8 cellular contexts compared by ENCODE assay signal in the genomic region with DNA sequence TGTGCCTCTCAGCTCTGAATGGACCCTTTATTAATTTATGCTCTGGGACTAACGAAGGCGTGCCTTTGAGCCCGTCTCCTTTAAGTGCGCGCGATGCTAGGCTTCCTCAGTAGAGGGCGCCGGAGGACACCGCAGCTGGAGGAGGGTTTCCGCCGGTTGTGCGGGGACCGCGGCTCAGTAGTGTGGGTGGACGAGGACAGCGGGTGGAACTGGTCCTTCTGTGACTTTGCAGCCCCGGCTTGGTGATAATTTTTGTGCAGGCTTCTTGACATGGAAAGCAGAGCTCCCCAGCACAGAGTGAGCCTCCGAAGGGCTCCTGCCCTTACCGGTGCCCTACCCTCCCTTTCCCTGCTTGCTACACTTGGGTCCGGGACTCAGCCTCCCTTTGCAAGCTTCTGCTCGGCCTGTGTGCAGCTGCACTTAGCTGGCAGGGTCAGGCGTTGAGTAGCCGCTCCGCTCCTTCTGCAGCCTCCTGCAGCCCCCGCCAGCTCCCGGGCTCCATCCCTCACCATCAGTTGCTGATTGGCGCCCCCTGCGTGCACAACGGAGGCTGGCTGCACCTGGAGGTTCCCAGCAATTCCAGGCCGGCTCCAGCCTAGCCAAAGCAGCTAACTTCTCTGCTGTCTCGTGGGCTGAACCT. TPM values are rescaled to one million over a fixed set of nuclear protein-coding genes. Genes with fewer than 3 reads are reported as not detected.
DNase-seq lines count a peak whose midpoint lies in the region; ATAC-seq and TF ChIP-seq lines count a peak whose summit lies in the region.

No MANE protein-coding gene starts in this region.

- peak; percentile 91 for TF ChIP-seq CTCF in Panc1 (IDR thresholded peaks at IDR 0.05)

- POLR2A ChIA-PET in Panc1 (lab: Charles Lee): no interaction called here
- POLR2A ChIA-PET in naive thymus-derived CD4-positive, alpha-beta T cell (lab: Charles Lee): interaction anchor here (0.8 to 1.7 kb wide), 2 partner anchors 26 to 1349 kb away, joined by 4 to 6 read pairs; a partner anchor contains a TSS

- H3K36me3 Mint-ChIP-seq in activated T-helper 17 cell treated with anti-CD3 and anti-CD28 coated beads, Interleukin-2, amount 50 U/mL, for 72 hours (ENCODE audit: low read depth): no peaks in the 10 kb centered on the region
- H3K36me3 Mint-ChIP-seq in naive thymus-derived CD4-positive, alpha-beta T cell: no peaks in the 10 kb centered on the region
- no peaks in the 10 kb centered on the region for H3K36me3 Mint-ChIP-seq in stimulated activated memory B cell treated with anti-CD40 and anti-IgM and Interleukin-4, amounts not matched to agents 10 μg/mL and 1 μg/mL and 100 μg/mL, for 72 hours

- H3K36me3 ChIP-seq in HUES64 (ENCODE audit: insufficient read depth, low read length) (no peaks in the 10 kb centered on the region), Panc1 (ENCODE audit: control insufficient read depth, insufficient read depth, low read length) (no peaks in the 10 kb centered on the region)
- H3K36me3 ChIP-seq in naive thymus-derived CD4-positive, alpha-beta T cell (ENCODE audit: control insufficient read depth in 2 of 3, insufficient read depth in 3 of 3, low read length in 3 of 3): no peaks in the 10 kb centered on the region

- peak; percentile 20 for DNase-seq in DMS153 (lab: John Stamatoyannopoulos, UW)
- peak; percentile 41 for DNase-seq in Panc1 (ENCODE audit: low read depth, low spot score)
- peak; percentile 72 for DNase-seq in fibroblast of peridontal ligament (ENCODE audit: extremely low read depth)
- DNase-seq in naive thymus-derived CD4-positive, alpha-beta T cell: peak; percentile 46 to 84 (median 69)

- ATAC-seq in GM21526 (IDR thresholded peaks at IDR 0.05; ENCODE audit: low FRiP score, unreplicated experiment): peak; percentile 88
- ATAC-seq in Panc1: peak; percentile 94
- peak; percentile 90 for ATAC-seq in activated T-helper 17 cell treated with anti-CD3 and anti-CD28 coated beads, Interleukin-2, amount 50 U/mL, for 72 hours (replicated peaks)
- peak; percentile 97 for ATAC-seq in naive thymus-derived CD4-positive, alpha-beta T cell
- ATAC-seq in stimulated activated memory B cell treated with anti-CD40 and anti-IgM and Interleukin-4, amounts not matched to agents 10 μg/mL and 1 μg/mL and 100 μg/mL, for 72 hours: peak; percentile 92

- no peak overlapping the region for H3K27ac Mint-ChIP-seq in activated T-helper 17 cell treated with anti-CD3 and anti-CD28 coated beads, Interleukin-2, amount 50 U/mL, for 72 hours
- H3K27ac Mint-ChIP-seq in naive thymus-derived CD4-positive, alpha-beta T cell: peak overlapping the region in 5 of 9 donors; percentile 25 to 70 (median 30)
- no peak overlapping the region for H3K27ac Mint-ChIP-seq in stimulated activated memory B cell treated with anti-CD40 and anti-IgM and Interleukin-4, amounts not matched to agents 10 μg/mL and 1 μg/mL and 100 μg/mL, for 72 hours

- H3K27ac ChIP-seq in HUES64 (ENCODE audit: low read depth, low read length) (no peak overlapping the region), Panc1 (ENCODE audit: low read length) (no peak overlapping the region)
- no peak overlapping the region for H3K27ac ChIP-seq in naive thymus-derived CD4-positive, alpha-beta T cell (ENCODE audit: low read depth, low read length)

- in situ Hi-C loops in Panc1 (cut with HindIII; ENCODE audit: low pct_unique_long_range_greater_than_20kb, low sequenced_read_pairs): no loop called here

- H3K9me3 ChIP-seq in HUES64 (ENCODE audit: insufficient read depth, low read depth, low read length) (no peaks in the 10 kb centered on the region), Panc1 (ENCODE audit: control insufficient read depth, insufficient read depth, low read depth, low read length) (no peaks in the 10 kb centered on the region)
- H3K9me3 ChIP-seq in naive thymus-derived CD4-positive, alpha-beta T cell (ENCODE audit: control insufficient read depth in 2 of 3, low read length in 3 of 3): no peaks in the 10 kb centered on the region

- intact Hi-C loops in Panc1 (cut with micrococcal nuclease; ENCODE audit: unreplicated experiment): loop anchor here (10.0 kb wide), 1 partner anchor 141 kb away; no protein-coding TSS in a partner anchor
- intact Hi-C loops in naive thymus-derived CD4-positive, alpha-beta T cell (cut with micrococcal nuclease): loop anchor here (1.0 to 10.0 kb wide), 11 partner anchors 27 to 1803 kb away; a partner anchor contains a TSS

- CTCF ChIA-PET in Panc1 (lab: Charles Lee): no interaction called here
- CTCF ChIA-PET in naive thymus-derived CD4-positive, alpha-beta T cell (lab: Charles Lee): interaction anchor here (0.5 to 2.6 kb wide), 6 partner anchors 11 to 1989 kb away, joined by 3 to 16 read pairs (median 4); a partner anchor contains a TSS

- H3K4me1 ChIP-seq in HUES64 (ENCODE audit: insufficient read depth, low read length): peaks cover 11% of the 10 kb centered on the region
- H3K4me1 ChIP-seq in Panc1 (ENCODE audit: control insufficient read depth, insufficient read depth, low read length): no peaks in the 10 kb centered on the region
- no peaks in the 10 kb centered on the region for H3K4me1 ChIP-seq in naive thymus-derived CD4-positive, alpha-beta T cell (ENCODE audit: control insufficient read depth in 2 of 2, insufficient read depth in 2 of 2, low read length in 2 of 2)

- H3K4me3 ChIP-seq in HUES64 (ENCODE audit: low read length): peak overlapping the region; percentile 69
- H3K4me3 ChIP-seq in Panc1 (ENCODE audit: low read depth in 2 of 2, low read length in 2 of 2): peak overlapping the region; percentile 36 to 64
- peak overlapping the region; percentile 77 for H3K4me3 ChIP-seq in naive thymus-derived CD4-positive, alpha-beta T cell (ENCODE audit: low read length)

- no TSS peak for BruUV-seq in Panc1 (replicated peaks; lab: Mats Ljungman, UMichigan)

- 24% methylated on average over 31 of the region's 31 CpGs for WGBS in HUES64

- H3K9ac ChIP-seq in HUES64 (ENCODE audit: low read depth, low read length): no peak overlapping the region

- H3K27me3 ChIP-seq in HUES64 (ENCODE audit: insufficient read depth, low read length) (no peaks in the 10 kb centered on the region), Panc1 (ENCODE audit: control insufficient read depth, insufficient read depth, low read length) (no peaks in the 10 kb centered on the region; the same call in 1 of the 2 replicates)
- H3K27me3 ChIP-seq in naive thymus-derived CD4-positive, alpha-beta T cell (ENCODE audit: control insufficient read depth in 2 of 2, insufficient read depth in 2 of 2, low read length in 2 of 2): no peaks in the 10 kb centered on the region

- peak overlapping the region; percentile 68 for H3K4me3 Mint-ChIP-seq in activated T-helper 17 cell treated with anti-CD3 and anti-CD28 coated beads, Interleukin-2, amount 50 U/mL, for 72 hours
- H3K4me3 Mint-ChIP-seq in naive thymus-derived CD4-positive, alpha-beta T cell: peak overlapping the region; percentile 77 to 93 (median 90)
- H3K4me3 Mint-ChIP-seq in stimulated activated memory B cell treated with anti-CD40 and anti-IgM and Interleukin-4, amounts not matched to agents 10 μg/mL and 1 μg/mL and 100 μg/mL, for 72 hours: peak overlapping the region; percentile 86

- H3K4me1 Mint-ChIP-seq in activated T-helper 17 cell treated with anti-CD3 and anti-CD28 coated beads, Interleukin-2, amount 50 U/mL, for 72 hours: peaks cover 6% of the 10 kb centered on the region
- peaks cover 12 to 22% (median 16%) of the 10 kb centered on the region in 7 donors for H3K4me1 Mint-ChIP-seq in naive thymus-derived CD4-positive, alpha-beta T cell
- H3K4me1 Mint-ChIP-seq in stimulated activated memory B cell treated with anti-CD40 and anti-IgM and Interleukin-4, amounts not matched to agents 10 μg/mL and 1 μg/mL and 100 μg/mL, for 72 hours: peaks cover 21% of the 10 kb centered on the region

- H3K9me3 Mint-ChIP-seq in activated T-helper 17 cell treated with anti-CD3 and anti-CD28 coated beads, Interleukin-2, amount 50 U/mL, for 72 hours: no peaks in the 10 kb centered on the region
- H3K9me3 Mint-ChIP-seq in naive thymus-derived CD4-positive, alpha-beta T cell: peaks cover 0 to 2% (median 0%) of the 10 kb centered on the region in 11 donors
- no peaks in the 10 kb centered on the region for H3K9me3 Mint-ChIP-seq in stimulated activated memory B cell treated with anti-CD40 and anti-IgM and Interleukin-4, amounts not matched to agents 10 μg/mL and 1 μg/mL and 100 μg/mL, for 72 hours

- H3K27me3 Mint-ChIP-seq in activated T-helper 17 cell treated with anti-CD3 and anti-CD28 coated beads, Interleukin-2, amount 50 U/mL, for 72 hours: peaks cover 2% of the 10 kb centered on the region
- H3K27me3 Mint-ChIP-seq in naive thymus-derived CD4-positive, alpha-beta T cell: peaks cover 0 to 12% (median 4%) of the 10 kb centered on the region in 5 donors
- peaks cover 4% of the 10 kb centered on the region for H3K27me3 Mint-ChIP-seq in stimulated activated memory B cell treated with anti-CD40 and anti-IgM and Interleukin-4, amounts not matched to agents 10 μg/mL and 1 μg/mL and 100 μg/mL, for 72 hours

RNA-seq across cellular contexts. Expression of a gene that starts 26.8 kb away (rescaled TPM):
- polyA plus RNA-seq in HUES64 (2013, experiment 1 of 2): 16.3 TPM
- 20.5 TPM for polyA plus RNA-seq in HUES64 (2013, experiment 2 of 2)
- total RNA-seq in Panc1 (2021; ENCODE audit: unreplicated experiment): 18.1 TPM
- polyA plus RNA-seq in Panc1 (2012; ENCODE audit: insufficient read length): 9.1 TPM
- 10 to 100 TPM; 34.6 to 40.9 TPM for total RNA-seq in activated T-helper 17 cell treated with anti-CD3 and anti-CD28 coated beads, Interleukin-2, amount 50 U/mL, for 72 hours
- 10 to 100 TPM; 44.5 to 76.7 (median 54.2) TPM for total RNA-seq in naive thymus-derived CD4-positive, alpha-beta T cell
- polyA plus RNA-seq in naive thymus-derived CD4-positive, alpha-beta T cell: 1 to 10 TPM; 3.1 to 6.8 TPM

Comparison
In these comparisons a context has a peak if more than half of its experiments do, and no peak if none do; other contexts are left out.
1. DNase-seq: peak in every context shown above with its lines; median percentile 72 in fibroblast of peridontal ligament; 69 in naive thymus-derived CD4-positive, alpha-beta T cell; 41 in Panc1; 20 in DMS153.
2. H3K27ac Mint-ChIP-seq: peak in naive thymus-derived CD4-positive, alpha-beta T cell (5 of 9); none in activated T-helper 17 cell treated with anti-CD3 and anti-CD28 coated beads, Interleukin-2, amount 50 U/mL, for 72 hours (single experiment) and stimulated activated memory B cell treated with anti-CD40 and anti-IgM and Interleukin-4, amounts not matched to agents 10 μg/mL and 1 μg/mL and 100 μg/mL, for 72 hours (single experiment).
3. Peak in every context shown above with its lines, with median percentiles within 50 percentile points of each other: ATAC-seq, H3K4me3 ChIP-seq and H3K4me3 Mint-ChIP-seq.